18 cellular contexts compared by ENCODE assay signal in genomic region chr1:157249326-157249725, GRCh38.
DNase-seq lines count a peak whose midpoint lies in the region; ATAC-seq and TF ChIP-seq lines count a peak whose summit lies in the region.
"Had no signal": no experiment of that assay in that cellular context is flagged by ENCODE, and none has a peak within 500 bp of the region (broad histone marks: within the 10 kb centered on the region; RNA-seq: fewer than 3 reads in every experiment).

No MANE protein-coding gene starts in this region.

- no peak overlapping the region for H3K4me3 Mint-ChIP-seq in activated CD4-positive, alpha-beta memory T cell treated with anti-CD3 and anti-CD28 coated beads, Interleukin-2, amount 10 ng/mL, durations not matched to agents 7 days and 5 days
- H3K4me3 Mint-ChIP-seq: nephron had no signal

- POLR2A ChIA-PET in activated CD4-positive, alpha-beta memory T cell treated with anti-CD3 and anti-CD28 coated beads, Interleukin-2, amount 10 ng/mL, durations not matched to agents 7 days and 5 days (lab: Charles Lee), result no interaction called here

- H4K20me1 ChIP-seq in mammary epithelial cell (ENCODE audit: insufficient read depth, low read length), result no peaks in the 10 kb centered on the region

- no peaks in the 10 kb centered on the region for H3K9me3 Mint-ChIP-seq in activated CD4-positive, alpha-beta memory T cell treated with anti-CD3 and anti-CD28 coated beads, Interleukin-2, amount 10 ng/mL, durations not matched to agents 7 days and 5 days
- H3K9me3 Mint-ChIP-seq: activated T-helper 2 cell treated with anti-CD3 and anti-CD28 coated beads, Interferon-gamma antibody, Interleukin-2, Interleukin-4, amounts not matched to agents 10 μg/mL and 5 μg/mL and 100 μg/mL, durations not matched to agents 14 hours and 24 hours and 36 hours had no signal

- H3K27me3 ChIP-seq in mammary epithelial cell (ENCODE audit: insufficient read depth, low read length), result peaks cover 2% of the 10 kb centered on the region
- 0 out of 2 replicates have a peak, but pooled peaks cover 5% of the 10 kb centered on the region for H3K27me3 ChIP-seq in MG63

- no peaks in the 10 kb centered on the region for H3K36me3 Mint-ChIP-seq in activated CD4-positive, alpha-beta memory T cell treated with anti-CD3 and anti-CD28 coated beads, Interleukin-2, amount 10 ng/mL, durations not matched to agents 7 days and 5 days (ENCODE audit: low read depth)

- no peak for TF ChIP-seq CTCF in GM12864 (IDR thresholded peaks at IDR 0.05; ENCODE audit: low read depth, low read length, missing control alignments)
- TF ChIP-seq CTCF in mammary epithelial cell (conservative IDR thresholded peaks at IDR 0.05 in 1 of 2, IDR thresholded peaks at IDR 0.05 in 1 of 2; ENCODE audit: extremely low read depth in 1 of 2, insufficient read depth in 1 of 2, low read depth in 1 of 2, low read length in 2 of 2), result no peak

- H3K27ac Mint-ChIP-seq in activated CD4-positive, alpha-beta memory T cell treated with anti-CD3 and anti-CD28 coated beads, Interleukin-2, amount 10 ng/mL, durations not matched to agents 7 days and 5 days, result no peak overlapping the region
- H3K27ac Mint-ChIP-seq: activated T-helper 2 cell treated with anti-CD3 and anti-CD28 coated beads, Interferon-gamma antibody, Interleukin-2, Interleukin-4, amounts not matched to agents 10 μg/mL and 5 μg/mL and 100 μg/mL, durations not matched to agents 14 hours and 24 hours and 36 hours; nephron had no signal

- WGBS in mammary epithelial cell (ENCODE audit: low coverage, missing lambda C conversion rate), result 0% methylated on average over 2 of the region's 2 CpGs

- BruUV-seq in mammary epithelial cell (replicated peaks; lab: Mats Ljungman, UMichigan), result no TSS peak

- no peaks in the 10 kb centered on the region for H3K4me1 ChIP-seq in mammary epithelial cell (ENCODE audit: insufficient read depth, low read length)
- H3K4me1 ChIP-seq: heart left ventricle had no signal

- no peak overlapping the region for H3K27ac ChIP-seq in mammary epithelial cell (ENCODE audit: insufficient read depth, low read depth, low read length)
- H3K27ac ChIP-seq: epithelial cell of prostate, heart left ventricle had no signal

- H3K36me3 ChIP-seq in mammary epithelial cell (ENCODE audit: insufficient read depth, low read length), result no peaks in the 10 kb centered on the region
- H3K36me3 ChIP-seq in MG63, result no peaks in the 10 kb centered on the region
- H3K36me3 ChIP-seq: heart left ventricle had no signal

- H3K79me2 ChIP-seq in mammary epithelial cell (ENCODE audit: insufficient read depth, low read length), result no peaks in the 10 kb centered on the region

- in situ Hi-C loops in mammary epithelial cell (cut with MboI; ENCODE audit: low sequenced_read_pairs in 2 of 2), result no loop called here

- CTCF ChIA-PET in mammary epithelial cell (lab: Charles Lee; ENCODE audit: low non-redundant PET), result no interaction called here
- CTCF ChIA-PET in activated CD4-positive, alpha-beta memory T cell treated with anti-CD3 and anti-CD28 coated beads, Interleukin-2, amount 10 ng/mL, durations not matched to agents 7 days and 5 days (lab: Charles Lee), result no interaction called here

- ATAC-seq in GM19043 (IDR thresholded peaks at IDR 0.05; ENCODE audit: low read depth, unreplicated experiment), result peak; percentile 85
- peak; percentile 78 for ATAC-seq in HG03175 (IDR thresholded peaks at IDR 0.05; ENCODE audit: unreplicated experiment)
- ATAC-seq: heart left ventricle had no signal

- no peaks in the 10 kb centered on the region for H3K9me3 ChIP-seq in mammary epithelial cell (replicated peaks; ENCODE audit: insufficient read depth, low read length)
- H3K9me3 ChIP-seq in MG63, result no peaks in the 10 kb centered on the region

- H3K4me2 ChIP-seq in mammary epithelial cell (ENCODE audit: insufficient read depth, low read depth, low read length), result no peak overlapping the region

- H3K4me1 Mint-ChIP-seq in activated CD4-positive, alpha-beta memory T cell treated with anti-CD3 and anti-CD28 coated beads, Interleukin-2, amount 10 ng/mL, durations not matched to agents 7 days and 5 days, result no peaks in the 10 kb centered on the region
- H3K4me1 Mint-ChIP-seq: nephron had no signal

- intact Hi-C loops in mammary epithelial cell (cut with micrococcal nuclease), result no loop called here

- peaks cover 34% of the 10 kb centered on the region for H3K27me3 Mint-ChIP-seq in activated CD4-positive, alpha-beta memory T cell treated with anti-CD3 and anti-CD28 coated beads, Interleukin-2, amount 10 ng/mL, durations not matched to agents 7 days and 5 days

- DNase-seq in GM12864 (ENCODE audit: low read depth) (peak; percentile 21), mammary epithelial cell (peak; percentile 79), DMS 273 (lab: John Stamatoyannopoulos, UW; ENCODE audit: unreplicated experiment) (no peak), MG63 (no peak)
- DNase-seq in activated CD4-positive, alpha-beta memory T cell treated with anti-CD3 and anti-CD28 coated beads, Interleukin-2, amount 10 ng/mL, durations not matched to agents 7 days and 5 days, result no peak
- DNase-seq in stimulated activated CD4-positive, alpha-beta T cell treated with anti-CD3 and anti-CD28 coated beads, Interleukin-4, amount 100 ng/mL, for 4 hours, result no peak
- DNase-seq: activated CD4-positive, alpha-beta T cell treated with anti-CD3 and anti-CD28 coated beads for 4 hours; DMS79 treated with DMSO at 0.1 percent for 48 hours; heart left ventricle; NCI-H1048; NCI-H446 treated with DMSO at 0.1 percent for 48 hours; stimulated activated CD4-positive, alpha-beta T cell treated with anti-CD3 and anti-CD28 coated beads, Interleukin-2, amount 100 ng/mL, for 48 hours; stimulated activated naive CD4-positive, alpha-beta T cell had no signal

- dilution Hi-C loops in mammary epithelial cell (cut with HindIII; ENCODE audit: low sequenced_read_pairs), result no loop called here

- H2AFZ ChIP-seq in mammary epithelial cell (ENCODE audit: low read depth, low read length), result no peak overlapping the region

- H3K9ac ChIP-seq in mammary epithelial cell (ENCODE audit: insufficient read depth, low read length), result no peak overlapping the region

- H3K4me3 ChIP-seq in GM12864 (ENCODE audit: low read depth, low read length) (no peak overlapping the region), mammary epithelial cell (replicated peaks in 1 of 3; ENCODE audit: insufficient read depth in 1 of 3, low read depth in 2 of 3, low read length in 3 of 3) (no peak overlapping the region), MG63 (no peak overlapping the region)
- H3K4me3 ChIP-seq: heart left ventricle had no signal

Comparison
In these comparisons a context has a peak if more than half of its experiments do, and no peak if none do; other contexts are left out.
1. DNase-seq: peak in GM12864 (single experiment) and mammary epithelial cell (single experiment); none in activated CD4-positive, alpha-beta memory T cell treated with anti-CD3 and anti-CD28 coated beads, Interleukin-2, amount 10 ng/mL, durations not matched to agents 7 days and 5 days (single experiment), DMS 273 (single experiment), stimulated activated CD4-positive, alpha-beta T cell treated with anti-CD3 and anti-CD28 coated beads, Interleukin-4, amount 100 ng/mL, for 4 hours (0 of 2) and MG63 (single experiment).